ENCODE assay signal across 16 cellular contexts in the genomic region with DNA sequence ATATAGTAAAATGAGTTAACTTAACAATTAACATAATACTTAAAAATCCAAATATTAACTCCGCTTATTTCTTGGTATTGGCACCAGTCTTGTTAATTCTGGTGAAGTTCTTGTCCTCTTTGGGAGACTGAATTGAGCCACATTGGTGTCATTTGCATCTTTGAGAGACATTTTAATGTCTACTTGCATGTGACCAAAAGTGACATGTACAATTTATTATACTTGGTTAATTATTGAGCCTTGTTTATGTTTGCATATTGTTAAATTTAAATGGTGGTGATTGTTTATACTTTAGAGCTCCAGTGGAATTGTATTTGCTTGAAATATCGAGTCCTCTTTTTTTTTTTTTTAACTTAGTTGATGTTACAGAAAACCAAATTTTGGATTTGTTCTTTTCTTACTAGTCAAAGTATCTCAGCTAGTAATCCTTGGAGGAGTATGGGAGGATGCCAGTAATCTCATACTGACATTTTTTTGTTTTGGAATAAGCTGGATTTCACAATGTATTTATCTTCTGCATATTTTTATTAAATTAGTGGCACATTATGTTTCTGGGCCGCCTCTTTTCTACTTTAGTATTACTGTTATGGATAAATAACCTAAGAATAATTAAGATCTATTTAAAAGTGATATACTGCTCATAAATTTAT. TPM values are rescaled to one million over a fixed set of nuclear protein-coding genes. Genes with fewer than 3 reads are reported as not detected.
DNase-seq lines count a peak whose midpoint lies in the region; ATAC-seq and TF ChIP-seq lines count a peak whose summit lies in the region.
"Had no signal": no experiment of that assay in that cellular context is flagged by ENCODE, and none has a peak within 500 bp of the region (broad histone marks: within the 10 kb centered on the region; RNA-seq: fewer than 3 reads in every experiment).

No MANE protein-coding gene starts in this region.

- peaks cover 49% of the 10 kb centered on the region for H3K36me3 Mint-ChIP-seq in CD4-positive, alpha-beta T cell (ENCODE audit: low read depth)
- H3K36me3 Mint-ChIP-seq in naive thymus-derived CD8-positive, alpha-beta T cell = peaks cover 0 to 36% (median 0%) of the 10 kb centered on the region in 3 donors

- CTCF ChIA-PET in CD4-positive, alpha-beta T cell (lab: Charles Lee) = interaction anchor here (0.7 to 0.9 kb wide), 2 partner anchors 17 to 292 kb away, joined by 3 to 5 read pairs; no protein-coding TSS in a partner anchor

- no peak for TF ChIP-seq POLR2A in NB4 (IDR thresholded peaks at IDR 0.05; ENCODE audit: extremely low read depth, insufficient read length)

- ATAC-seq in CD4-positive, alpha-beta T cell (ENCODE audit: poor library complexity) = no peak
- ATAC-seq in naive thymus-derived CD8-positive, alpha-beta T cell = no peak
- no peak for ATAC-seq in GM18520 (IDR thresholded peaks at IDR 0.05; ENCODE audit: unreplicated experiment)
- ATAC-seq in HG02970 (IDR thresholded peaks at IDR 0.05; ENCODE audit: low FRiP score, unreplicated experiment) = no peak
- ATAC-seq in HG03095 (IDR thresholded peaks at IDR 0.05; ENCODE audit: unreplicated experiment) = no peak
- ATAC-seq in HG02884 (IDR thresholded peaks at IDR 0.05; ENCODE audit: unreplicated experiment) = no peak
- ATAC-seq: upper lobe of right lung had no signal

- peak overlapping the region; percentile 27 for H3K4me3 Mint-ChIP-seq in CD4-positive, alpha-beta T cell
- H3K4me3 Mint-ChIP-seq in naive thymus-derived CD8-positive, alpha-beta T cell = peak overlapping the region in 8 of 10 donors; percentile 6 to 61 (median 33)

- H3K27ac Mint-ChIP-seq in CD4-positive, alpha-beta T cell = peak overlapping the region; percentile 8
- H3K27ac Mint-ChIP-seq in naive thymus-derived CD8-positive, alpha-beta T cell = peak overlapping the region in 2 of 10 donors; percentile 38 to 72

- POLR2A ChIA-PET in CD4-positive, alpha-beta T cell (lab: Charles Lee) = no interaction called here
- POLR2A ChIA-PET in naive thymus-derived CD8-positive, alpha-beta T cell (lab: Charles Lee) = no interaction called here

- H3K27me3 Mint-ChIP-seq in CD4-positive, alpha-beta T cell = no peaks in the 10 kb centered on the region
- no peaks in the 10 kb centered on the region for H3K27me3 Mint-ChIP-seq in naive thymus-derived CD8-positive, alpha-beta T cell

- H3K27me3 ChIP-seq in CD4-positive, alpha-beta T cell (ENCODE audit: control insufficient read depth, insufficient read depth, low read length) = no peaks in the 10 kb centered on the region
- H3K27me3 ChIP-seq: upper lobe of right lung had no signal

- DNase-seq in CD4-positive, alpha-beta T cell = no peak
- DNase-seq in NB4 (ENCODE audit: low read depth) (no peak), cardiac fibroblast (ENCODE audit: low read depth in 2 of 2) (peak; percentile 41 to 48)
- DNase-seq in naive thymus-derived CD8-positive, alpha-beta T cell = no peak
- DNase-seq: activated effector memory CD4-positive, alpha-beta T cell treated with anti-CD3 and anti-CD28 coated beads, Interleukin-2, amount 50 U/mL, for 16 hours; effector memory CD4-positive, alpha-beta T cell; GF-D8; kidney glomerular epithelial cell; NCI-H1694; NCI-H524; RPMI8226; upper lobe of right lung had no signal

- no peaks in the 10 kb centered on the region for H3K9me3 Mint-ChIP-seq in CD4-positive, alpha-beta T cell
- no peaks in the 10 kb centered on the region for H3K9me3 Mint-ChIP-seq in naive thymus-derived CD8-positive, alpha-beta T cell

- H3K27ac ChIP-seq in CD4-positive, alpha-beta T cell (ENCODE audit: low read depth, low read length) = no peak overlapping the region
- H3K27ac ChIP-seq: upper lobe of right lung had no signal

- H3K4me3 ChIP-seq in NB4 (ENCODE audit: low read depth, low read length) = peak overlapping the region; percentile 97
- H3K4me3 ChIP-seq in cardiac fibroblast (replicated peaks in 1 of 2; ENCODE audit: low read depth in 2 of 2, low read length in 2 of 2) = no peak overlapping the region
- H3K4me3 ChIP-seq: upper lobe of right lung had no signal

- intact Hi-C loops in CD4-positive, alpha-beta T cell (cut with DNase I, micrococcal nuclease) = loop anchor here in 1 of 2 experiments (10.0 kb wide), 1 partner anchor 991 kb away; no protein-coding TSS in a partner anchor

- no peaks in the 10 kb centered on the region for H3K9me3 ChIP-seq in CD4-positive, alpha-beta T cell (ENCODE audit: control insufficient read depth, low read length)
- H3K9me3 ChIP-seq: upper lobe of right lung had no signal

- no peak for TF ChIP-seq CTCF in CD4-positive, alpha-beta T cell (IDR thresholded peaks at IDR 0.05)
- no peak for TF ChIP-seq CTCF in NB4 (IDR thresholded peaks at IDR 0.05; ENCODE audit: low read depth, low read length)
- TF ChIP-seq CTCF in cardiac fibroblast (IDR thresholded peaks at IDR 0.05; ENCODE audit: low read depth, low read length) = no peak

- peaks cover 77% of the 10 kb centered on the region for H3K4me1 Mint-ChIP-seq in CD4-positive, alpha-beta T cell (ENCODE audit: low read depth)
- peaks cover 20 to 83% (median 48%) of the 10 kb centered on the region in 4 donors for H3K4me1 Mint-ChIP-seq in naive thymus-derived CD8-positive, alpha-beta T cell

RNA-seq across cellular contexts. Expression of gene SPCS3, which starts 3.9 kb away (rescaled TPM):
- 100 to 1,000 TPM; 149 TPM for total RNA-seq in CD4-positive, alpha-beta T cell
- total RNA-seq in naive thymus-derived CD8-positive, alpha-beta T cell = 100 to 1,000 TPM; 151 to 155 TPM
- polyA plus RNA-seq in naive thymus-derived CD8-positive, alpha-beta T cell = 10 to 100 TPM; 33.7 to 64.4 (median 43.6) TPM

RNA-seq across cellular contexts. Expression of gene ASB5, which starts 54.6 kb away (rescaled TPM):
- total RNA-seq in CD4-positive, alpha-beta T cell = not detected
- total RNA-seq in naive thymus-derived CD8-positive, alpha-beta T cell = not detected
- not detected for polyA plus RNA-seq in naive thymus-derived CD8-positive, alpha-beta T cell
- total RNA-seq: upper lobe of right lung had no signal

Comparison
In these comparisons a context has a peak if more than half of its experiments do, and no peak if none do; other contexts are left out.
1. DNase-seq: peak in cardiac fibroblast (2 of 2); none in CD4-positive, alpha-beta T cell (0 of 10), NB4 (single experiment) and naive thymus-derived CD8-positive, alpha-beta T cell (0 of 10).